ENCODE assay signal across 16 cellular contexts in genomic region chr10:43680035-43680434, GRCh38. TPM values are rescaled to one million over a fixed set of nuclear protein-coding genes. Genes with fewer than 3 reads are reported as not detected.
A peak's percentile ranks its signal among the peaks of the same experiment; 100 is the strongest.
DNase-seq lines count a peak whose midpoint lies in the region; ATAC-seq and TF ChIP-seq lines count a peak whose summit lies in the region.
"Had no signal": no experiment of that assay in that cellular context is flagged by ENCODE, and none has a peak within 500 bp of the region (broad histone marks: within the 10 kb centered on the region; RNA-seq: fewer than 3 reads in every experiment).

No MANE protein-coding gene starts in this region.

- POLR2A ChIA-PET in CD4-positive, alpha-beta T cell (lab: Charles Lee): no interaction called here

- H3K9me3 Mint-ChIP-seq in CD4-positive, alpha-beta T cell: no peaks in the 10 kb centered on the region
- H3K9me3 Mint-ChIP-seq: activated naive CD4-positive, alpha-beta T cell treated with anti-CD3 and anti-CD28 coated beads, Interleukin-2, amount 10 ng/mL, durations not matched to agents 7 days and 5 days; T-helper 1 cell treated with Interleukin-12 subunit alpha and Interleukin-12 subunit beta and Interleukin-4 antibody, amounts not matched to agents 30 μg/mL and 1 μg/mL, for 36 hours had no signal

- H3K27me3 Mint-ChIP-seq in CD4-positive, alpha-beta T cell: peaks cover 57% of the 10 kb centered on the region

- H3K79me2 ChIP-seq in mammary epithelial cell (ENCODE audit: insufficient read depth, low read length): no peaks in the 10 kb centered on the region

- intact Hi-C loops in mammary epithelial cell (cut with micrococcal nuclease): no loop called here
- intact Hi-C loops in left lung (cut with DNase I): no loop called here
- intact Hi-C loops in CD4-positive, alpha-beta T cell (cut with DNase I, micrococcal nuclease): no loop called here
- intact Hi-C loops in prostate gland (cut with DNase I): no loop called here

- no peak overlapping the region for H3K27ac Mint-ChIP-seq in CD4-positive, alpha-beta T cell
- H3K27ac Mint-ChIP-seq: activated naive CD4-positive, alpha-beta T cell treated with anti-CD3 and anti-CD28 coated beads, Interleukin-2, amount 10 ng/mL, durations not matched to agents 7 days and 5 days; T-helper 1 cell treated with Interleukin-12 subunit alpha and Interleukin-12 subunit beta and Interleukin-4 antibody, amounts not matched to agents 30 μg/mL and 1 μg/mL, for 36 hours had no signal

- no peaks in the 10 kb centered on the region for H4K20me1 ChIP-seq in mammary epithelial cell (ENCODE audit: insufficient read depth, low read length)

- 70% methylated on average over 4 of the region's 4 CpGs for WGBS in mammary epithelial cell (ENCODE audit: low coverage, missing lambda C conversion rate)
- WGBS in prostate gland: 67% methylated on average over 4 of the region's 4 CpGs

- no peaks in the 10 kb centered on the region for H3K36me3 Mint-ChIP-seq in CD4-positive, alpha-beta T cell (ENCODE audit: low read depth)
- H3K36me3 Mint-ChIP-seq: activated naive CD4-positive, alpha-beta T cell treated with anti-CD3 and anti-CD28 coated beads, Interleukin-2, amount 10 ng/mL, durations not matched to agents 7 days and 5 days had no signal

- BruUV-seq in mammary epithelial cell (replicated peaks; lab: Mats Ljungman, UMichigan): no TSS peak

- H3K4me1 ChIP-seq in mammary epithelial cell (ENCODE audit: insufficient read depth, low read length): no peaks in the 10 kb centered on the region
- no peaks in the 10 kb centered on the region for H3K4me1 ChIP-seq in left lung
- no peaks in the 10 kb centered on the region for H3K4me1 ChIP-seq in prostate gland (replicated peaks)

- H3K4me3 ChIP-seq in MG63 (no peak overlapping the region), mammary epithelial cell (replicated peaks in 1 of 3; ENCODE audit: insufficient read depth in 1 of 3, low read depth in 2 of 3, low read length in 3 of 3) (no peak overlapping the region), left lung (no peak overlapping the region), prostate gland (no peak overlapping the region)
- H3K4me3 ChIP-seq: cardiac muscle cell, right atrium auricular region had no signal

- no peak overlapping the region for H2AFZ ChIP-seq in mammary epithelial cell (ENCODE audit: low read depth, low read length)

- in situ Hi-C loops in mammary epithelial cell (cut with MboI; ENCODE audit: low sequenced_read_pairs in 2 of 2): no loop called here

- H3K4me3 Mint-ChIP-seq in CD4-positive, alpha-beta T cell: no peak overlapping the region
- H3K4me3 Mint-ChIP-seq: activated naive CD4-positive, alpha-beta T cell treated with anti-CD3 and anti-CD28 coated beads, Interleukin-2, amount 10 ng/mL, durations not matched to agents 7 days and 5 days; T-helper 1 cell treated with Interleukin-12 subunit alpha and Interleukin-12 subunit beta and Interleukin-4 antibody, amounts not matched to agents 30 μg/mL and 1 μg/mL, for 36 hours had no signal

- no peaks in the 10 kb centered on the region for H3K4me1 Mint-ChIP-seq in CD4-positive, alpha-beta T cell (ENCODE audit: low read depth)
- H3K4me1 Mint-ChIP-seq: activated naive CD4-positive, alpha-beta T cell treated with anti-CD3 and anti-CD28 coated beads, Interleukin-2, amount 10 ng/mL, durations not matched to agents 7 days and 5 days had no signal

- ATAC-seq in left lung (peak; percentile 23), GM21737 (IDR thresholded peaks at IDR 0.05; ENCODE audit: unreplicated experiment) (no peak)
- ATAC-seq in CD4-positive, alpha-beta T cell (ENCODE audit: poor library complexity): no peak
- ATAC-seq: activated CD4-positive, CD25-positive, alpha-beta regulatory T cell treated with anti-CD3 and anti-CD28 coated beads, Interleukin-2, amount 50 U/mL, for 24 hours had no signal

- no peaks in the 10 kb centered on the region for H3K27me3 ChIP-seq in MG63
- H3K27me3 ChIP-seq in mammary epithelial cell (ENCODE audit: insufficient read depth, low read length): no peaks in the 10 kb centered on the region
- no peaks in the 10 kb centered on the region for H3K27me3 ChIP-seq in left lung
- H3K27me3 ChIP-seq in CD4-positive, alpha-beta T cell (ENCODE audit: control insufficient read depth, insufficient read depth, low read length): peaks cover 7% of the 10 kb centered on the region
- H3K27me3 ChIP-seq in prostate gland (replicated peaks; ENCODE audit: insufficient read depth): no peaks in the 10 kb centered on the region
- H3K27me3 ChIP-seq: right atrium auricular region had no signal

- no peak for TF ChIP-seq CTCF in mammary epithelial cell (conservative IDR thresholded peaks at IDR 0.05 in 1 of 2, IDR thresholded peaks at IDR 0.05 in 1 of 2; ENCODE audit: extremely low read depth in 1 of 2, insufficient read depth in 1 of 2, low read depth in 1 of 2, low read length in 2 of 2)
- no peak for TF ChIP-seq CTCF in left lung (IDR thresholded peaks at IDR 0.05)
- no peak for TF ChIP-seq CTCF in CD4-positive, alpha-beta T cell (IDR thresholded peaks at IDR 0.05)
- no peak for TF ChIP-seq CTCF in prostate gland (IDR thresholded peaks at IDR 0.05)

- dilution Hi-C loops in mammary epithelial cell (cut with HindIII; ENCODE audit: low sequenced_read_pairs): loop anchor here (5.0 to 25.0 kb wide), 2 partner anchors 97 to 1182 kb away; no protein-coding TSS in a partner anchor

- TF ChIP-seq POLR2A in prostate gland (IDR thresholded peaks at IDR 0.05): no peak

- H3K27ac ChIP-seq in mammary epithelial cell (ENCODE audit: insufficient read depth, low read depth, low read length) (no peak overlapping the region), left lung (no peak overlapping the region), prostate gland (no peak overlapping the region)
- H3K27ac ChIP-seq in CD4-positive, alpha-beta T cell (ENCODE audit: low read depth, low read length): no peak overlapping the region
- H3K27ac ChIP-seq: cardiac muscle cell, right atrium auricular region had no signal

- H3K9me3 ChIP-seq in MG63 (peaks cover 14% of the 10 kb centered on the region), mammary epithelial cell (replicated peaks; ENCODE audit: insufficient read depth, low read length) (no peaks in the 10 kb centered on the region), left lung (no peaks in the 10 kb centered on the region), prostate gland (no peaks in the 10 kb centered on the region)
- no peaks in the 10 kb centered on the region for H3K9me3 ChIP-seq in CD4-positive, alpha-beta T cell (ENCODE audit: control insufficient read depth, low read length)

- H3K4me2 ChIP-seq in mammary epithelial cell (ENCODE audit: insufficient read depth, low read depth, low read length): no peak overlapping the region

- DNase-seq in EL (peak; percentile 58), MG63 (peak; percentile 40), mammary epithelial cell (peak; percentile 14), left lung (no peak), prostate gland (ENCODE audit: low spot score) (no peak)
- no peak for DNase-seq in CD4-positive, alpha-beta T cell
- DNase-seq: activated naive CD4-positive, alpha-beta T cell treated with anti-CD3 and anti-CD28 coated beads, Interleukin-2, amount 10 ng/mL, durations not matched to agents 7 days and 5 days; effector memory CD4-positive, alpha-beta T cell; mesenchymal stem cell; NCI-H2107; NCI-H82 had no signal

- H3K9ac ChIP-seq in mammary epithelial cell (ENCODE audit: insufficient read depth, low read length): no peak overlapping the region

- H3K36me3 ChIP-seq in MG63 (no peaks in the 10 kb centered on the region), mammary epithelial cell (ENCODE audit: insufficient read depth, low read length) (no peaks in the 10 kb centered on the region), left lung (no peaks in the 10 kb centered on the region), prostate gland (no peaks in the 10 kb centered on the region)
- H3K36me3 ChIP-seq: cardiac muscle cell, right atrium auricular region had no signal

- CTCF ChIA-PET in mammary epithelial cell (lab: Charles Lee; ENCODE audit: low non-redundant PET): no interaction called here
- CTCF ChIA-PET in CD4-positive, alpha-beta T cell (lab: Charles Lee): interaction anchor here (1.4 kb wide), 1 partner anchor 10 kb away, joined by 3 read pairs; no protein-coding TSS in a partner anchor

RNA-seq across cellular contexts. Expression of gene ZNF32, which starts 31.4 kb away (rescaled TPM):
- total RNA-seq in MG63 (2014; rRNA removed; shearing (Covaris generic); ENCODE audit: low replicate concordance): 70.6 and 72.7 TPM in 2 replicates
- total RNA-seq in mammary epithelial cell: 10 to 100 TPM; 13.8 to 21.3 TPM
- 14.9 TPM for polyA plus RNA-seq in mammary epithelial cell
- polyA minus RNA-seq in mammary epithelial cell: 18.9 TPM
- total RNA-seq in left lung: 10 to 100 TPM; 29.1 to 32.9 TPM
- total RNA-seq in CD4-positive, alpha-beta T cell: 10 to 100 TPM; 18.7 to 19.5 TPM
- total RNA-seq in prostate gland: 10 to 100 TPM; 31.6 to 52.8 TPM

Comparison
In these comparisons a context has a peak if more than half of its experiments do, and no peak if none do; other contexts are left out.
1. DNase-seq: peak in EL (single experiment), MG63 (single experiment) and mammary epithelial cell (single experiment); none in left lung (0 of 2), CD4-positive, alpha-beta T cell (0 of 10) and prostate gland (single experiment).